Comparison of ENCODE assay signal across 1 cellular context in genomic region chrX:72271091-72271490, GRCh38.
TF ChIP-seq lines count a peak whose summit lies in the region.

No MANE protein-coding gene starts in this region.

TF ChIP-seq in HepG2, 621 proteins besides CTCF, POLR2A, EP300 and RAD21:
- TF ChIP-seq ZNF281 (CRISPR knock-in tag; IDR thresholded peaks at IDR 0.05; ENCODE audit: borderline replicate concordance) (no peak), TARDBP (CRISPR knock-in tag; IDR thresholded peaks at IDR 0.05) (no peak), ZBTB34 (CRISPR knock-in tag; IDR thresholded peaks at IDR 0.05) (no peak)
